In genomic region chr2:210655229-210655628, GRCh38 we compare ENCODE assay signal across 21 cellular contexts.
"Had no signal": no experiment of that assay in that cellular context is flagged by ENCODE, and none has a peak within 500 bp of the region (broad histone marks: within the 10 kb centered on the region; RNA-seq: fewer than 3 reads in every experiment).

No MANE protein-coding gene starts in this region.

- H3K36me3 ChIP-seq: sigmoid colon, thyroid gland, upper lobe of left lung, vagina had no signal

- H3K4me3 ChIP-seq: coronary artery, dorsolateral prefrontal cortex, left ventricle myocardium inferior, lung, mucosa of descending colon, sigmoid colon, stomach, thyroid gland, upper lobe of left lung, vagina had no signal

- DNase-seq: activated CD4-positive, alpha-beta T cell treated with anti-CD3 and anti-CD28 coated beads, Interleukin-2, amount 50 U/mL, for 1 hour; activated CD8-positive, alpha-beta T cell treated with anti-CD3 and anti-CD28 coated beads for 36 hours; activated T-cell treated with anti-CD3 and anti-CD28 coated beads, Interleukin-2, amount 50 U/mL, for 48 hours; anterior cingulate cortex; cerebellar nuclear complex; dorsolateral prefrontal cortex; effector memory CD4-positive, alpha-beta T cell; left ventricle myocardium inferior; mucosa of descending colon; sigmoid colon; stimulated activated CD4-positive, alpha-beta T cell treated with anti-CD3 and anti-CD28 coated beads, Interleukin-15, amount 100 ng/mL, for 24 hours; stimulated activated CD4-positive, alpha-beta T cell treated with anti-CD3 and anti-CD28 coated beads, Interleukin-2, amount 100 ng/mL, for 24 hours; stimulated activated naive B cell treated with anti-CD40 and anti-IgM and Interleukin-4, amounts not matched to agents 10 μg/mL and 1 μg/mL and 100 μg/mL, for 72 hours; stomach; T-helper 2 cell; thyroid gland; upper lobe of left lung had no signal

- ATAC-seq: activated CD8-positive, alpha-beta T cell treated with anti-CD3 and anti-CD28 coated beads for 36 hours; activated naive CD4-positive, alpha-beta T cell treated with anti-CD3 and anti-CD28 coated beads, Interleukin-2, amount 50 U/mL, for 72 hours; mucosa of descending colon; stimulated activated naive B cell treated with anti-CD40 and anti-IgM and Interleukin-4, amounts not matched to agents 10 μg/mL and 1 μg/mL and 100 μg/mL, for 72 hours had no signal

- H3K27me3 ChIP-seq: dorsolateral prefrontal cortex, sigmoid colon, stomach, thyroid gland, upper lobe of left lung, vagina had no signal

- H3K9me3 ChIP-seq: mucosa of descending colon, sigmoid colon, stomach, thyroid gland, upper lobe of left lung, vagina had no signal

- H3K27ac ChIP-seq: coronary artery, dorsolateral prefrontal cortex, left ventricle myocardium inferior, sigmoid colon, stomach, thyroid gland, upper lobe of left lung, vagina had no signal

- H3K4me1 ChIP-seq: left ventricle myocardium inferior, sigmoid colon, stomach, thyroid gland, upper lobe of left lung, vagina had no signal
